19 cellular contexts compared by ENCODE assay signal in the genomic region with DNA sequence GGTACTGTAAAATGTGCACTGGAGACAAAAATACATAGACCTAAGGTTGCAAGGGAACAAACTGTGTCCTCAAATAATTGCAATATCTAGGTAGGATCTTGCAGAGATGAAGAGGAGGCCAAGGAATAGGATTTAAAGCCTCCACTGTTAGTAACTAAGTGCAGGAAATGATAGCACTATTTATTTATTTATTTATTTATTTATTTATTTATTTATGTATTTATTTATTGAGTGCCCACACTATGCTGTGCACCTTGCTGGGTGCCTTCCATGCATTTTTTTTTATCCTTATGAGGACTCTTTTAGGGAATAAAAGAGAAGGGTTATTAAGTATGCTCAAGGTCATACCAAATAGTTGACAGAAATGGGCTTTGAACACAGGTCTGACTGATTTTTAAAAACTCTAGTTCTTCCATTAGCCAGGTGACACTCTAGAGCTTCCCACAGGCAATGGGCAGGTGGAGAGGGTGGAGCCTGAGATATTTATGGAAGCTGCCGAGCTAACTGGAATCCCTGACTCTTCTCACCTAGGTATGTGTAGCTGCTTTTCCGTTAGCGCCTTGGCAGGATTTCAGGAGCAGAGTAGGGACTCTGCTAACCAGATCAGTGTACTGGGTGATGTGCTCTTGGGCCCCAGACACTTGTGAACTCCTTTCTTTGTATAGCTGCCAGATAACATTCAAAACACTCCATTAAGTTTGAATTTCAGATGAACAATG. TPM values are rescaled to one million over a fixed set of nuclear protein-coding genes. Genes with fewer than 3 reads are reported as not detected.
DNase-seq lines count a peak whose midpoint lies in the region; ATAC-seq, FAIRE-seq and TF ChIP-seq lines count a peak whose summit lies in the region.
"Had no signal": no experiment of that assay in that cellular context is flagged by ENCODE, and none has a peak within 500 bp of the region (broad histone marks: within the 10 kb centered on the region; RNA-seq: fewer than 3 reads in every experiment).

No MANE protein-coding gene starts in this region.

- H3K9me3 ChIP-seq in HepG2 (ENCODE audit: low read length) (no peaks in the 10 kb centered on the region), right lobe of liver (no peaks in the 10 kb centered on the region), BE2C (no peaks in the 10 kb centered on the region)

- 13% methylated on average over 3 of the region's 3 CpGs for WGBS in HepG2 (ENCODE audit: low lambda C conversion rate)
- 50% methylated on average over 3 of the region's 3 CpGs for WGBS in right lobe of liver (ENCODE audit: insufficient coverage, low coverage, low lambda C conversion rate, missing lambda C conversion rate)

- TF ChIP-seq EP300 in HepG2 (IDR thresholded peaks at IDR 0.05; ENCODE audit: low read depth in 2 of 2, low read length in 2 of 2) = no peak
- no peak for TF ChIP-seq EP300 in HepG2 (CRISPR knock-in tag; IDR thresholded peaks at IDR 0.05; ENCODE audit: borderline replicate concordance)

- FAIRE-seq in HepG2 (lab: Jason Lieb, UNC) = no peak
- FAIRE-seq: HTR-8/SVneo had no signal

- no peak for TF ChIP-seq POLR2A in HepG2 (IDR thresholded peaks at IDR 0.05; ENCODE audit: insufficient read depth in 1 of 2, low read depth in 2 of 2, low read length in 2 of 2)
- TF ChIP-seq POLR2A in right lobe of liver (IDR thresholded peaks at IDR 0.05) = no peak

- POLR2A ChIA-PET in HepG2 (lab: Yijun Ruan, JAX) (interaction anchor here (1.3 kb wide), 1 partner anchor 13 kb away, joined by 3 read pairs; a partner anchor contains a TSS), WTC11 (lab: Charles Lee) (interaction anchor here (2.7 kb wide), 1 partner anchor 13 kb away, joined by 9 read pairs; a partner anchor contains a TSS)

- 0 out of 3 replicates have a peak, but pooled peaks have one; percentile 15 for ATAC-seq in HepG2
- ATAC-seq in right lobe of liver = no peak
- peak; percentile 24; the same call in 1 of the 2 replicates for ATAC-seq in WTC11
- no peak for ATAC-seq in HG02623 (IDR thresholded peaks at IDR 0.05; ENCODE audit: unreplicated experiment)
- ATAC-seq: GM23338, Right ventricle myocardium inferior, T-cell had no signal

- no peak overlapping the region for H3K27ac Mint-ChIP-seq in WTC11
- peak overlapping the region; percentile 29 for H3K27ac Mint-ChIP-seq in type B pancreatic cell
- H3K27ac Mint-ChIP-seq: GM23338, T-cell had no signal

- no peaks in the 10 kb centered on the region for H3K79me2 ChIP-seq in HepG2 (ENCODE audit: insufficient read depth, low read length)

- H3K27ac ChIP-seq in HepG2 (ENCODE audit: extremely low read length, insufficient read depth, low read length) (no peak overlapping the region), right lobe of liver (no peak overlapping the region)
- H3K27ac ChIP-seq: C4-2B, SK-N-MC had no signal

- H3K36me3 ChIP-seq in HepG2 (replicated peaks in 1 of 2; ENCODE audit: control insufficient read depth in 1 of 2, insufficient read depth in 2 of 2, low read length in 2 of 2) (no peaks in the 10 kb centered on the region), right lobe of liver (no peaks in the 10 kb centered on the region), BE2C (no peaks in the 10 kb centered on the region)

- DNase-seq in HepG2 (ENCODE audit: low spot score) (no peak), right lobe of liver (no peak), NCI-H2029 treated with DMSO at 0.1 percent for 48 hours (lab: John Stamatoyannopoulos, UW) (peak; percentile 91), WTC11 (ENCODE audit: low spot score) (no peak), type B pancreatic cell (ENCODE audit: extremely low spot score, unreplicated experiment) (no peak), CD1c-positive myeloid dendritic cell (ENCODE audit: extremely low spot score) (no peak), BE2C (no peak)
- DNase-seq: KBM-7, NCI-H1048, NCI-H187, NCI-H524 treated with DMSO at 0.1 percent for 48 hours, T-cell, T1000 had no signal

- in situ Hi-C loops in HepG2 (cut with HindIII; ENCODE audit: extremely low pct_ligation_motif_present, low pct_unique_long_range_greater_than_20kb) = no loop called here

- H3K36me3 Mint-ChIP-seq in WTC11 (no peaks in the 10 kb centered on the region), type B pancreatic cell (no peaks in the 10 kb centered on the region)
- H3K36me3 Mint-ChIP-seq: T-cell had no signal

- no peak overlapping the region; the same call in 1 of the 2 replicates for H3K4me2 ChIP-seq in HepG2 (ENCODE audit: low read depth, low read length)
- H3K4me2 ChIP-seq: GM23338 had no signal

- H2AFZ ChIP-seq in HepG2 (ENCODE audit: low read length) = no peak overlapping the region
- H2AFZ ChIP-seq: GM23338 had no signal

- H3K9ac ChIP-seq in HepG2 (ENCODE audit: insufficient read depth, low read depth, low read length) = no peak overlapping the region

- no peak overlapping the region for H3K4me3 Mint-ChIP-seq in WTC11
- H3K4me3 Mint-ChIP-seq in type B pancreatic cell = no peak overlapping the region
- H3K4me3 Mint-ChIP-seq: GM23338, T-cell had no signal

- TF ChIP-seq CTCF in HepG2 (CRISPR knock-in tag; IDR thresholded peaks at IDR 0.05) = no peak
- TF ChIP-seq CTCF in right lobe of liver (IDR thresholded peaks at IDR 0.05) = no peak
- TF ChIP-seq CTCF in WTC11 (IDR thresholded peaks at IDR 0.05) = no peak
- no peak for TF ChIP-seq CTCF in type B pancreatic cell (conservative IDR thresholded peaks at IDR 0.05)
- no peak for TF ChIP-seq CTCF in BE2C (IDR thresholded peaks at IDR 0.05; ENCODE audit: low read depth, low read length)

- no TSS peak for BruUV-seq in HepG2 (replicated peaks; lab: Mats Ljungman, UMichigan)

- H3K4me3 ChIP-seq in HepG2 (replicated peaks in 1 of 3; ENCODE audit: insufficient read depth in 1 of 3, low read depth in 2 of 3, low read length in 3 of 3) = no peak overlapping the region
- no peak overlapping the region for H3K4me3 ChIP-seq in right lobe of liver
- no peak overlapping the region for H3K4me3 ChIP-seq in BE2C (ENCODE audit: low read depth, low read length)
- H3K4me3 ChIP-seq: GM23338, SK-N-MC had no signal

- H3K27me3 ChIP-seq in HepG2 (ENCODE audit: control insufficient read depth in 1 of 2, insufficient read depth in 2 of 2, low read length in 2 of 2) = no peaks in the 10 kb centered on the region
- no peaks in the 10 kb centered on the region for H3K27me3 ChIP-seq in right lobe of liver
- H3K27me3 ChIP-seq in BE2C = no peaks in the 10 kb centered on the region

- H3K4me1 Mint-ChIP-seq in WTC11 (peaks cover 17% of the 10 kb centered on the region), type B pancreatic cell (ENCODE audit: unreplicated experiment) (peaks cover 16% of the 10 kb centered on the region)

- H3K27me3 Mint-ChIP-seq in WTC11 (ENCODE audit: low read depth) = no peaks in the 10 kb centered on the region
- no peaks in the 10 kb centered on the region for H3K27me3 Mint-ChIP-seq in type B pancreatic cell

- no peaks in the 10 kb centered on the region for H4K20me1 ChIP-seq in HepG2 (ENCODE audit: insufficient read depth, low read length)

- CTCF ChIA-PET in HepG2 (lab: Yijun Ruan, JAX; ENCODE audit: low intra/inter-chr PET ratio, low total read pairs) = no interaction called here
- CTCF ChIA-PET in WTC11 (lab: Charles Lee) = no interaction called here

- H3K4me1 ChIP-seq in HepG2 (ENCODE audit: insufficient read depth, low read length) (peaks cover 34% of the 10 kb centered on the region), right lobe of liver (no peaks in the 10 kb centered on the region), BE2C (no peaks in the 10 kb centered on the region)

- intact Hi-C loops in HepG2 (cut with micrococcal nuclease; ENCODE audit: unreplicated experiment) (no loop called here), right lobe of liver (cut with DNase I) (no loop called here)

- H3K9me3 Mint-ChIP-seq in WTC11 (no peaks in the 10 kb centered on the region), type B pancreatic cell (no peaks in the 10 kb centered on the region)
- H3K9me3 Mint-ChIP-seq: GM23338, T-cell had no signal

- TF ChIP-seq RAD21 in HepG2 (CRISPR knock-in tag; IDR thresholded peaks at IDR 0.05) = no peak

TF ChIP-seq in HepG2, 621 proteins besides CTCF, POLR2A, EP300 and RAD21 (continues in another document):
- TF ChIP-seq SNAI1 (CRISPR knock-in tag; IDR thresholded peaks at IDR 0.05; ENCODE audit: borderline replicate concordance) (no peak), FIP1L1 (IDR thresholded peaks at IDR 0.05; ENCODE audit: borderline replicate concordance, insufficient read depth, low read depth, low read length) (no peak), TOPORS (CRISPR knock-in tag; IDR thresholded peaks at IDR 0.05) (no peak)

TF ChIP-seq in WTC11, 78 proteins besides CTCF, POLR2A, EP300 and RAD21 (continues in another document):
- TF ChIP-seq TEAD4 (CRISPR knock-in tag; IDR thresholded peaks at IDR 0.05) (no peak), SMAD4 (CRISPR knock-in tag; IDR thresholded peaks at IDR 0.05) (no peak)

RNA-seq across cellular contexts. Expression of a gene that starts 12.8 kb away (rescaled TPM):
- total RNA-seq in HepG2 (2016; rRNA removed; fragmentation: Illumina TruSeq; extraction: Trizol) (55.2 and 93.0 TPM in 2 replicates), right lobe of liver (10 to 100 TPM; 14.6 to 20.8 (median 19.0) TPM), WTC11 (2021) (58.4 to 67.0 TPM (median 60.2 TPM) in 3 replicates), type B pancreatic cell (ENCODE audit: low replicate concordance) (47.5 and 51.8 TPM in 2 replicates)
- total RNA-seq in HepG2 (2016; cell fraction: cytosol; rRNA removed; fragmentation: Illumina TruSeq; extraction: Trizol; ENCODE audit: low read depth) = 10.5 and 11.6 TPM in 2 replicates
- total RNA-seq in HepG2 (2016; cell fraction: insoluble cytoplasmic fraction; rRNA removed; fragmentation: Illumina TruSeq; extraction: Trizol) = 53.1 and 86.9 TPM in 2 replicates
- 26.2 and 29.5 TPM in 2 replicates for total RNA-seq in HepG2 (2016; cell fraction: membrane; rRNA removed; fragmentation: Illumina TruSeq; extraction: Trizol)
- total RNA-seq in HepG2 (2016; cell fraction: nucleus; rRNA removed; fragmentation: Illumina TruSeq; extraction: Trizol) = 55.4 and 57.9 TPM in 2 replicates
- 24.5 and 29.8 TPM in 2 replicates for polyA plus RNA-seq in HepG2 (2011; rRNA removed)
- polyA plus RNA-seq in HepG2 (2011; cell fraction: cytosol; rRNA removed) = 15.6 and 20.2 TPM in 2 replicates
- 19.1 and 21.8 TPM in 2 replicates for polyA plus RNA-seq in HepG2 (2011; cell fraction: nucleus; rRNA removed)
- polyA plus RNA-seq in HepG2 (2012) = 28.8 and 33.6 TPM in 2 replicates
- 1.2 and 1.7 TPM in 2 replicates for polyA plus RNA-seq in HepG2 (2016; cell fraction: cytosol; fragmentation: Illumina TruSeq; extraction: Trizol; ENCODE audit: low read depth)
- 63.9 and 66.2 TPM in 2 replicates for polyA plus RNA-seq in HepG2 (2016; cell fraction: insoluble cytoplasmic fraction; fragmentation: Illumina TruSeq; extraction: Trizol; ENCODE audit: low read depth)
- polyA plus RNA-seq in HepG2 (2016; cell fraction: membrane; fragmentation: Illumina TruSeq; extraction: Trizol; ENCODE audit: low read depth) = 5.1 and 6.2 TPM in 2 replicates
- polyA plus RNA-seq in HepG2 (2016; cell fraction: nucleus; fragmentation: Illumina TruSeq; extraction: Trizol; ENCODE audit: insufficient read depth, low read depth) = 50.4 and 54.2 TPM in 2 replicates
- 43.1 and 56.1 TPM in 2 replicates for polyA minus RNA-seq in HepG2 (2011; rRNA and poly(A)+ RNA removed; ENCODE audit: low replicate concordance)
- 32.8 and 33.8 TPM in 2 replicates for polyA minus RNA-seq in HepG2 (2011; cell fraction: cytosol; rRNA and poly(A)+ RNA removed)
- 47.4 and 49.2 TPM in 2 replicates for polyA minus RNA-seq in HepG2 (2011; cell fraction: nucleus; rRNA and poly(A)+ RNA removed)
- 24.9 TPM for polyA plus RNA-seq in BE2C (2012; ENCODE audit: insufficient read depth, insufficient read length, low read depth)

Comparison
In these comparisons a context has a peak if more than half of its experiments do, and no peak if none do; other contexts are left out.
1. ATAC-seq: peak in HepG2 (single experiment) and WTC11 (single experiment); none in right lobe of liver (0 of 4) and HG02623 (single experiment).